ENCODE assay signal across 9 cellular contexts in genomic region chrX:131675596-131676194, GRCh38.
DNase-seq lines count a peak whose midpoint lies in the region; ATAC-seq and TF ChIP-seq lines count a peak whose summit lies in the region.
"Had no signal": no experiment of that assay in that cellular context is flagged by ENCODE, and none has a peak within 500 bp of the region (broad histone marks: within the 10 kb centered on the region; RNA-seq: fewer than 3 reads in every experiment).

No MANE protein-coding gene starts in this region.

- no peaks in the 10 kb centered on the region for H3K79me2 ChIP-seq in SK-N-SH (ENCODE audit: insufficient read depth)

- H3K9me3 ChIP-seq in SK-N-SH (no peaks in the 10 kb centered on the region), aorta (ENCODE audit: control insufficient read depth, low read length) (no peaks in the 10 kb centered on the region)
- H3K9me3 ChIP-seq: neutrophil had no signal

- peak; percentile 6 for DNase-seq in DMS153 treated with DMSO at 0.1 percent for 48 hours (lab: John Stamatoyannopoulos, UW; ENCODE audit: unreplicated experiment)
- no peak for DNase-seq in DMS153 (lab: John Stamatoyannopoulos, UW)
- DNase-seq in SK-N-SH: peak; percentile 35
- DNase-seq in left lobe of liver (ENCODE audit: low spot score): no peak
- no peak for DNase-seq in aorta
- no peak for DNase-seq in HK-2 (ENCODE audit: unreplicated experiment)

- intact Hi-C loops in aorta (cut with DNase I): no loop called here

- no peak overlapping the region for H3K9ac ChIP-seq in SK-N-SH

- H4K20me1 ChIP-seq in SK-N-SH (ENCODE audit: insufficient read depth): no peaks in the 10 kb centered on the region

- H3K4me1 ChIP-seq in SK-N-SH (ENCODE audit: control insufficient read depth in 1 of 2, insufficient read depth in 2 of 2, low read depth in 1 of 2, low read length in 1 of 2) (no peaks in the 10 kb centered on the region; a peak in 1 of 4 replicates), aorta (ENCODE audit: control insufficient read depth in 1 of 2, insufficient read depth in 2 of 2, low read length in 2 of 2) (no peaks in the 10 kb centered on the region)

- 0 out of 2 replicates have a peak, but pooled peaks cover 4% of the 10 kb centered on the region for H3K27me3 ChIP-seq in SK-N-SH (ENCODE audit: insufficient read depth)
- H3K27me3 ChIP-seq in aorta (ENCODE audit: control insufficient read depth in 1 of 2, insufficient read depth in 2 of 2, low read length in 1 of 2): no peaks in the 10 kb centered on the region
- H3K27me3 ChIP-seq: neutrophil had no signal

- POLR2A ChIA-PET in SK-N-SH (lab: Yijun Ruan, JAX): no interaction called here

- TF ChIP-seq RAD21 in SK-N-SH (IDR thresholded peaks at IDR 0.05; ENCODE audit: low read length): peak; percentile 57

- CTCF ChIA-PET in SK-N-SH (lab: Yijun Ruan, JAX): interaction anchor here (0.6 to 2.1 kb wide), 13 partner anchors 11 to 704 kb away, joined by 3 to 7 read pairs (median 3); no protein-coding TSS in a partner anchor

- H3K9me2 ChIP-seq in SK-N-SH: no peaks in the 10 kb centered on the region

- H3F3A ChIP-seq in SK-N-SH (replicated peaks; ENCODE audit: insufficient read depth): peaks cover 4% of the 10 kb centered on the region

- H3K27ac ChIP-seq in SK-N-SH (ENCODE audit: low read depth in 2 of 2, low read length in 1 of 2) (no peak overlapping the region), aorta (ENCODE audit: low read depth in 1 of 2, low read length in 2 of 2) (no peak overlapping the region)
- H3K27ac ChIP-seq: neutrophil had no signal

- 0% methylated on average over 1 of the region's 1 CpG for WGBS in SK-N-SH (ENCODE audit: low lambda C conversion rate)
- WGBS in aorta, 2 donors: 0 to 13% methylated on average over 1 of the region's 1 CpG

- ATAC-seq in HG02981 (IDR thresholded peaks at IDR 0.05; ENCODE audit: unreplicated experiment) (peak; percentile 65), left lobe of liver (peak; percentile 49), aorta (ENCODE audit: low FRiP score) (no peak), HG03280 (IDR thresholded peaks at IDR 0.05; ENCODE audit: unreplicated experiment) (no peak)

- no peak overlapping the region for H3K4me2 ChIP-seq in SK-N-SH

- H3K4me3 ChIP-seq in SK-N-SH (ENCODE audit: low read depth in 2 of 2, low read length in 1 of 2): no peak overlapping the region
- H3K4me3 ChIP-seq in aorta (ENCODE audit: low read length in 2 of 2): no peak overlapping the region

- TF ChIP-seq CTCF in SK-N-SH (IDR thresholded peaks at IDR 0.05): peak; percentile 71

- TF ChIP-seq EP300 in SK-N-SH (IDR thresholded peaks at IDR 0.05; ENCODE audit: borderline replicate concordance in 1 of 2, low read depth in 1 of 2, low read length in 1 of 2): no peak

- H2AFZ ChIP-seq in SK-N-SH (ENCODE audit: low read depth): no peak overlapping the region

- H3K36me3 ChIP-seq in SK-N-SH (replicated peaks in 1 of 2; ENCODE audit: control insufficient read depth in 1 of 2, insufficient read depth in 2 of 2, low read length in 1 of 2) (no peaks in the 10 kb centered on the region), aorta (ENCODE audit: control insufficient read depth in 1 of 2, insufficient read depth in 2 of 2, low read length in 1 of 2) (no peaks in the 10 kb centered on the region)
- H3K36me3 ChIP-seq: neutrophil had no signal

TF ChIP-seq in SK-N-SH, 30 proteins besides CTCF, POLR2A, EP300 and RAD21:
- TF ChIP-seq SMC3 (IDR thresholded peaks at IDR 0.05; ENCODE audit: low read depth, low read length) (peak; percentile 46), RCOR1 (IDR thresholded peaks at IDR 0.05; ENCODE audit: low read length) (no peak)

Comparison
In these comparisons a context has a peak if more than half of its experiments do, and no peak if none do; other contexts are left out.
1. DNase-seq: peak in DMS153 treated with DMSO at 0.1 percent for 48 hours (single experiment) and SK-N-SH (single experiment); none in DMS153 (single experiment), left lobe of liver (single experiment), aorta (0 of 2) and HK-2 (single experiment).
2. ATAC-seq: peak in HG02981 (single experiment) and left lobe of liver (single experiment); none in aorta (single experiment) and HG03280 (single experiment).